In genomic region chr13:24271611-24272451, GRCh38 we compare ENCODE assay signal across 1 cellular context.
TF ChIP-seq lines count a peak whose summit lies in the region.

No MANE protein-coding gene starts in this region.

TF ChIP-seq in H1, 55 proteins besides CTCF, POLR2A, EP300 and RAD21:
- no peak for TF ChIP-seq ATF3 (IDR thresholded peaks at IDR 0.05; ENCODE audit: insufficient read depth, low read depth, low read length)
- no peak for TF ChIP-seq GABPA (IDR thresholded peaks at IDR 0.05; ENCODE audit: borderline replicate concordance, insufficient read depth, low read length)
- TF ChIP-seq CTBP2 (IDR thresholded peaks at IDR 0.05; ENCODE audit: borderline replicate concordance, insufficient read depth, insufficient read length, low read length), result no peak
- TF ChIP-seq SAP30 (IDR thresholded peaks at IDR 0.05; ENCODE audit: insufficient read depth, insufficient replicate concordance, low read length), result no peak
- no peak for TF ChIP-seq USF2 (IDR thresholded peaks at IDR 0.05; ENCODE audit: low read length)
- TF ChIP-seq MAX (IDR thresholded peaks at IDR 0.05), result no peak
